In the genomic region with DNA sequence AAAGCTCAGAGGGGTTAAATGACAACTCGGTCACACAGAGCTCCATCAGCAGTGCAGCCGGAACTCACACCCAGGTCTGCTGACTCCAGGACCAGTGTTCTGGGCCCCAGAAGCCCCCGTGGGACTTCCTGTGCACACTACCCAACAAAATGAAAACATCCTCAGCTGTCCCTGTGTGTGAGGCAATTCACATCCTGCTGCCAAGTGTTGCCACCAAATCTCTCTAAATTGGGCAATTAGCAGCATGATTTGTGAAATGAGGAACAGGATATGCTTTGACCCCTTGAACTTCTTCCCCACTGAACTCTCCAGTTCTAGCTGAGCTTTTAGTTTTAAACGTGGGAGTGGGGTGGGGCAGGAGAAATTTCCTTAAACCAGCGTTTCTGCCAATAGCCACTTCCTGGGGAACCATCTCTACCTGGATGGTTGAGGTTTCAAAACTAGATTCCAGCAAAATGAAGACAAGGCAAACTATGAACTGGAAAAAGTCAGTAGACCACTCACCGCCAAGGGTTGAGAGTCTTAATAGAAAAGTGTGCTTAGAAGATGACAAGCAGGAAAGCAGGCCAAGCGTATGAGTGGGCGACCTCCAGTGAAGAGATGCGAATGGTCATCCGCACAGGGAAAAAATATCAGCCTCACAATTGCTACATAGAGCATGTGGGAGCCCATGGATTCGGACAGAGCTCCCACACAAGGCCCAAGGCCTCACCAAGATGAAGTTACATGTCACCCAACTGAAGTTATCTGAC, we compare ENCODE assay signal across 10 cellular contexts. TPM values are rescaled to one million over a fixed set of nuclear protein-coding genes. Genes with fewer than 3 reads are reported as not detected.
A peak's percentile ranks its signal among the peaks of the same experiment; 100 is the strongest.
DNase-seq lines count a peak whose midpoint lies in the region; ATAC-seq and TF ChIP-seq lines count a peak whose summit lies in the region.
"Had no signal": no experiment of that assay in that cellular context is flagged by ENCODE, and none has a peak within 500 bp of the region (broad histone marks: within the 10 kb centered on the region; RNA-seq: fewer than 3 reads in every experiment).

No MANE protein-coding gene starts in this region.

- H3K27me3 ChIP-seq in left lung (no peaks in the 10 kb centered on the region), subcutaneous abdominal adipose tissue (ENCODE audit: control insufficient read depth in 5 of 5, insufficient read depth in 4 of 5, low read length in 5 of 5) (no peaks in the 10 kb centered on the region), PC-3 (ENCODE audit: low read length) (no peaks in the 10 kb centered on the region)
- no peaks in the 10 kb centered on the region for H3K27me3 ChIP-seq in CD4-positive, alpha-beta T cell (ENCODE audit: control insufficient read depth, insufficient read depth, low read length)

- H3K4me3 ChIP-seq in left lung (no peak overlapping the region), subcutaneous abdominal adipose tissue (ENCODE audit: low read depth in 1 of 5, low read length in 5 of 5) (no peak overlapping the region), PC-3 (ENCODE audit: low read length) (no peak overlapping the region)

- H3K9me3 Mint-ChIP-seq in MCF 10A (ENCODE audit: unreplicated experiment) = no peaks in the 10 kb centered on the region
- H3K9me3 Mint-ChIP-seq in WTC11 = peaks cover 1% of the 10 kb centered on the region
- H3K9me3 Mint-ChIP-seq in CD4-positive, alpha-beta T cell = no peaks in the 10 kb centered on the region
- H3K9me3 Mint-ChIP-seq: activated naive CD8-positive, alpha-beta T cell treated with anti-CD3 and anti-CD28 coated beads, Interleukin-2, amount 50 U/mL, for 24 hours had no signal

- H4K20me1 ChIP-seq in PC-3 (ENCODE audit: low read length) = no peaks in the 10 kb centered on the region

- no peak overlapping the region for H2AFZ ChIP-seq in PC-3 (ENCODE audit: low read length)

- no peaks in the 10 kb centered on the region for H3K27me3 Mint-ChIP-seq in MCF 10A (ENCODE audit: insufficient read depth, unreplicated experiment)
- H3K27me3 Mint-ChIP-seq in WTC11 (ENCODE audit: low read depth) = no peaks in the 10 kb centered on the region; the same call in 1 of the 2 replicates
- no peaks in the 10 kb centered on the region for H3K27me3 Mint-ChIP-seq in CD4-positive, alpha-beta T cell

- no peaks in the 10 kb centered on the region for H3K79me2 ChIP-seq in PC-3 (ENCODE audit: low read length)

- POLR2A ChIA-PET in MCF 10A (lab: Yijun Ruan, JAX) (no interaction called here), WTC11 (lab: Charles Lee) (no interaction called here), PC-3 (lab: Charles Lee; ENCODE audit: unreplicated experiment) (no interaction called here)
- POLR2A ChIA-PET in CD4-positive, alpha-beta T cell (lab: Charles Lee) = no interaction called here

- H3K4me3 Mint-ChIP-seq in MCF 10A (ENCODE audit: unreplicated experiment) (no peak overlapping the region), WTC11 (no peak overlapping the region)
- H3K4me3 Mint-ChIP-seq in CD4-positive, alpha-beta T cell = no peak overlapping the region
- H3K4me3 Mint-ChIP-seq: activated naive CD8-positive, alpha-beta T cell treated with anti-CD3 and anti-CD28 coated beads, Interleukin-2, amount 50 U/mL, for 24 hours had no signal

- BruUV-seq in MCF 10A (replicated peaks; lab: Mats Ljungman, UMichigan) = no TSS peak
- BruUV-seq in PC-3 (replicated peaks; lab: Mats Ljungman, UMichigan) = no TSS peak

- CTCF ChIA-PET in MCF 10A (lab: Yijun Ruan, JAX) (interaction anchor here (0.7 kb wide), 1 partner anchor 233 kb away, joined by 4 read pairs; no protein-coding TSS in a partner anchor), WTC11 (lab: Charles Lee) (interaction anchor here (1.5 kb wide), 1 partner anchor 244 kb away, joined by 3 read pairs; no protein-coding TSS in a partner anchor), PC-3 (lab: Charles Lee) (no interaction called here)
- CTCF ChIA-PET in CD4-positive, alpha-beta T cell (lab: Charles Lee) = interaction anchor here (0.7 kb wide), 1 partner anchor 212 kb away, joined by 3 read pairs; no protein-coding TSS in a partner anchor

- no peak overlapping the region for H3K4me2 ChIP-seq in PC-3 (ENCODE audit: low read length)

- H3K4me1 ChIP-seq in left lung = peaks cover 4 to 48% of the 10 kb centered on the region in 2 donors
- H3K4me1 ChIP-seq in subcutaneous abdominal adipose tissue (ENCODE audit: control insufficient read depth in 5 of 5, insufficient read depth in 5 of 5, low read length in 5 of 5) = peaks cover 7 to 67% (median 35%) of the 10 kb centered on the region in 5 donors
- no peaks in the 10 kb centered on the region for H3K4me1 ChIP-seq in PC-3 (ENCODE audit: insufficient read depth, low read length)

- H3K36me3 ChIP-seq in left lung (no peaks in the 10 kb centered on the region), subcutaneous abdominal adipose tissue (ENCODE audit: control insufficient read depth in 5 of 5, insufficient read depth in 5 of 5, low read length in 5 of 5) (no peaks in the 10 kb centered on the region), PC-3 (ENCODE audit: low read depth, low read length) (no peaks in the 10 kb centered on the region)

- H3K4me1 Mint-ChIP-seq in MCF 10A (ENCODE audit: insufficient read depth, unreplicated experiment) = no peaks in the 10 kb centered on the region
- H3K4me1 Mint-ChIP-seq in WTC11 = peaks cover 16% of the 10 kb centered on the region
- H3K4me1 Mint-ChIP-seq in CD4-positive, alpha-beta T cell (ENCODE audit: low read depth) = no peaks in the 10 kb centered on the region

- H3K27ac Mint-ChIP-seq in MCF 10A (ENCODE audit: low read depth, unreplicated experiment) = no peak overlapping the region
- no peak overlapping the region for H3K27ac Mint-ChIP-seq in WTC11
- H3K27ac Mint-ChIP-seq in CD4-positive, alpha-beta T cell = no peak overlapping the region
- H3K27ac Mint-ChIP-seq: activated naive CD8-positive, alpha-beta T cell treated with anti-CD3 and anti-CD28 coated beads, Interleukin-2, amount 50 U/mL, for 24 hours had no signal

- H3F3A ChIP-seq in PC-3 (ENCODE audit: low read length, unreplicated experiment) = no peaks in the 10 kb centered on the region

- DNase-seq in NAMALWA (ENCODE audit: low spot score) (peak; percentile 81), MCF 10A (ENCODE audit: unreplicated experiment) (peak; percentile 88), left lung (peak; percentile 75 to 88), WTC11 (ENCODE audit: low spot score) (no peak), PC-3 (no peak)
- DNase-seq in CD4-positive, alpha-beta T cell = no peak
- DNase-seq in stimulated activated naive CD4-positive, alpha-beta T cell treated with Interleukin-2 at 50 U/mL for 16 hours (lab: John Stamatoyannopoulos, UW) = no peak
- DNase-seq: activated CD4-positive, CD25-positive, alpha-beta regulatory T cell; activated naive CD8-positive, alpha-beta T cell treated with anti-CD3 and anti-CD28 coated beads, Interleukin-2, amount 50 U/mL, for 24 hours had no signal

- ATAC-seq in left lung (peak; percentile 79), WTC11 (no peak), PC-3 (no peak)
- no peak for ATAC-seq in CD4-positive, alpha-beta T cell (ENCODE audit: poor library complexity)
- ATAC-seq: activated naive CD8-positive, alpha-beta T cell treated with anti-CD3 and anti-CD28 coated beads, Interleukin-2, amount 50 U/mL, for 24 hours had no signal

- H3K36me3 Mint-ChIP-seq in MCF 10A (ENCODE audit: insufficient read depth, unreplicated experiment) (no peaks in the 10 kb centered on the region), WTC11 (no peaks in the 10 kb centered on the region)
- H3K36me3 Mint-ChIP-seq in CD4-positive, alpha-beta T cell (ENCODE audit: low read depth) = no peaks in the 10 kb centered on the region

- TF ChIP-seq CTCF in MCF 10A (IDR thresholded peaks at IDR 0.05; ENCODE audit: unreplicated experiment) (no peak), left lung (IDR thresholded peaks at IDR 0.05) (no peak), WTC11 (IDR thresholded peaks at IDR 0.05) (no peak), PC-3 (conservative IDR thresholded peaks at IDR 0.05; ENCODE audit: low read depth, low read length) (no peak)
- no peak for TF ChIP-seq CTCF in CD4-positive, alpha-beta T cell (IDR thresholded peaks at IDR 0.05)

- H3K9ac ChIP-seq in subcutaneous abdominal adipose tissue (ENCODE audit: low read length in 5 of 5) (peak overlapping the region in 1 of 5 donors; percentile 35), PC-3 (ENCODE audit: low read length) (no peak overlapping the region)

- H3K27ac ChIP-seq in left lung (peak overlapping the region in 1 of 2 donors; percentile 87), subcutaneous abdominal adipose tissue (ENCODE audit: low read depth, low read length) (peak overlapping the region; percentile 18), PC-3 (ENCODE audit: low read length) (no peak overlapping the region)
- H3K27ac ChIP-seq in CD4-positive, alpha-beta T cell (ENCODE audit: low read depth, low read length) = no peak overlapping the region

- H3K9me2 ChIP-seq in PC-3 (replicated peaks; ENCODE audit: low read length) = no peaks in the 10 kb centered on the region

- H3K9me3 ChIP-seq in left lung (peaks cover 0 to 5% of the 10 kb centered on the region in 2 donors), subcutaneous abdominal adipose tissue (ENCODE audit: control insufficient read depth in 5 of 5, low read length in 5 of 5) (peaks cover 0 to under 1% (median 0%) of the 10 kb centered on the region in 5 donors), PC-3 (ENCODE audit: low read length) (no peaks in the 10 kb centered on the region)
- H3K9me3 ChIP-seq in CD4-positive, alpha-beta T cell (ENCODE audit: control insufficient read depth, low read length) = no peaks in the 10 kb centered on the region

- intact Hi-C loops in MCF 10A (cut with micrococcal nuclease) = no loop called here
- intact Hi-C loops in left lung (cut with DNase I) = no loop called here
- intact Hi-C loops in CD4-positive, alpha-beta T cell (cut with DNase I, micrococcal nuclease) = no loop called here
- intact Hi-C loops in PC-3 (cut with micrococcal nuclease) = no loop called here

RNA-seq across cellular contexts. Expression of a gene that starts 51.9 kb away (rescaled TPM):
- total RNA-seq in MCF 10A (2022) (32.8 and 38.8 TPM in 2 replicates), left lung (10 to 100 TPM; 30.3 to 53.3 TPM), WTC11 (2021) (7.9 to 10.7 TPM (median 9.1 TPM) in 3 replicates), PC-3 (2014; rRNA removed) (16.4 and 17.1 TPM in 2 replicates)
- total RNA-seq in CD4-positive, alpha-beta T cell = under 1 TPM; 0.42 to 0.52 TPM

Comparison
In these comparisons a context has a peak if more than half of its experiments do, and no peak if none do; other contexts are left out.
1. DNase-seq: peak in NAMALWA (single experiment), MCF 10A (single experiment) and left lung (2 of 2); none in WTC11 (single experiment), CD4-positive, alpha-beta T cell (0 of 10), stimulated activated naive CD4-positive, alpha-beta T cell treated with Interleukin-2 at 50 U/mL for 16 hours (single experiment) and PC-3 (single experiment).